Comparison of ENCODE assay signal across 22 cellular contexts in the genomic region with DNA sequence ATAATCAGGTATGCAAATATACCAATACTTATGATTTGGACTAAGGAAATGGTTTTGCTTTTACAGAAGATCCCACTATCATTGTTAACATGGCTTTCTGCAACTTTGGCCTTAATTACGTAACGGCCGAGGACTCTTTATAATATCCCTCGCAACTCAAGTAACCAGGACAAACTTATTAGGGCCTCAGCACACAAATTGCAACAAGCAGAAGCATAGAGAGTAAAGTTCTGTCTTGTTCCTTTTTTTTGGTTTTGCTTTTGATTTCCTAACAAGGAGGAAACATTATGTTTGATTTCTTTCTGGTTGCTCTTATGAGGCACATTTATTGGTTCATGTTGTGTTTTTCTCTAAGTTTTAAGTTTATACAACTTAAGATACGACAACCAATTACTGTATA.
A peak's percentile ranks its signal among the peaks of the same experiment; 100 is the strongest.
DNase-seq lines count a peak whose midpoint lies in the region; ATAC-seq lines count a peak whose summit lies in the region.
"Had no signal": no experiment of that assay in that cellular context is flagged by ENCODE, and none has a peak within 500 bp of the region (broad histone marks: within the 10 kb centered on the region; RNA-seq: fewer than 3 reads in every experiment).

No MANE protein-coding gene starts in this region.

- POLR2A ChIA-PET in activated CD4-positive, alpha-beta T cell treated with anti-CD3 and anti-CD28 coated beads, Interleukin-2, amount 10 ng/mL, durations not matched to agents 7 days and 5 days (lab: Charles Lee): no interaction called here

- peak; percentile 29 for ATAC-seq in HG03045 (IDR thresholded peaks at IDR 0.05; ENCODE audit: unreplicated experiment)
- ATAC-seq: K562 had no signal

- H3K27ac Mint-ChIP-seq in activated CD4-positive, alpha-beta T cell treated with anti-CD3 and anti-CD28 coated beads, Interleukin-2, amount 10 ng/mL, durations not matched to agents 7 days and 5 days: no peak overlapping the region
- H3K27ac Mint-ChIP-seq: activated CD4-positive, alpha-beta T cell treated with anti-CD3 and anti-CD28 coated beads, Interleukin-2, amount 10 ng/mL, durations not matched to agents 24 days and 14 days; activated naive CD4-positive, alpha-beta T cell treated with anti-CD3 and anti-CD28 coated beads, Interleukin-2, amount 50 U/mL, for 24 hours; CD4-positive, alpha-beta T cell; stimulated activated effector memory CD8-positive, alpha-beta T cell treated with anti-CD3 and anti-CD28 coated beads, Interleukin-12 subunit alpha, Interleukin-12 subunit beta, amount 100 ng/mL, for 72 hours had no signal

- CTCF ChIA-PET in activated CD4-positive, alpha-beta T cell treated with anti-CD3 and anti-CD28 coated beads, Interleukin-2, amount 10 ng/mL, durations not matched to agents 7 days and 5 days (lab: Charles Lee): no interaction called here

- no peak overlapping the region for H3K4me3 Mint-ChIP-seq in activated CD4-positive, alpha-beta T cell treated with anti-CD3 and anti-CD28 coated beads, Interleukin-2, amount 10 ng/mL, durations not matched to agents 7 days and 5 days
- H3K4me3 Mint-ChIP-seq: activated CD4-positive, alpha-beta T cell treated with anti-CD3 and anti-CD28 coated beads, Interleukin-2, amount 10 ng/mL, durations not matched to agents 24 days and 14 days; activated naive CD4-positive, alpha-beta T cell treated with anti-CD3 and anti-CD28 coated beads, Interleukin-2, amount 50 U/mL, for 24 hours; CD4-positive, alpha-beta T cell; stimulated activated effector memory CD8-positive, alpha-beta T cell treated with anti-CD3 and anti-CD28 coated beads, Interleukin-12 subunit alpha, Interleukin-12 subunit beta, amount 100 ng/mL, for 72 hours had no signal

- no peaks in the 10 kb centered on the region for H3K9me3 Mint-ChIP-seq in activated CD4-positive, alpha-beta T cell treated with anti-CD3 and anti-CD28 coated beads, Interleukin-2, amount 10 ng/mL, durations not matched to agents 7 days and 5 days
- H3K9me3 Mint-ChIP-seq: activated CD4-positive, alpha-beta T cell treated with anti-CD3 and anti-CD28 coated beads, Interleukin-2, amount 10 ng/mL, durations not matched to agents 24 days and 14 days; activated naive CD4-positive, alpha-beta T cell treated with anti-CD3 and anti-CD28 coated beads, Interleukin-2, amount 50 U/mL, for 24 hours; CD4-positive, alpha-beta T cell; stimulated activated effector memory CD8-positive, alpha-beta T cell treated with anti-CD3 and anti-CD28 coated beads, Interleukin-12 subunit alpha, Interleukin-12 subunit beta, amount 100 ng/mL, for 72 hours had no signal

- peaks cover 0 to 31% (median 12%) of the 10 kb centered on the region in 5 donors for H3K4me1 ChIP-seq in subcutaneous abdominal adipose tissue (ENCODE audit: control insufficient read depth in 5 of 5, insufficient read depth in 5 of 5, low read length in 5 of 5)
- H3K4me1 ChIP-seq: pancreas, SJSA1 had no signal

- H3K4me1 Mint-ChIP-seq in activated CD4-positive, alpha-beta T cell treated with anti-CD3 and anti-CD28 coated beads, Interleukin-2, amount 10 ng/mL, durations not matched to agents 7 days and 5 days: no peaks in the 10 kb centered on the region
- H3K4me1 Mint-ChIP-seq: activated naive CD4-positive, alpha-beta T cell treated with anti-CD3 and anti-CD28 coated beads, Interleukin-2, amount 50 U/mL, for 24 hours; stimulated activated effector memory CD8-positive, alpha-beta T cell treated with anti-CD3 and anti-CD28 coated beads, Interleukin-12 subunit alpha, Interleukin-12 subunit beta, amount 100 ng/mL, for 72 hours had no signal

- no peak overlapping the region for H3K9ac ChIP-seq in subcutaneous abdominal adipose tissue (ENCODE audit: low read length in 5 of 5)

- H3K36me3 Mint-ChIP-seq in activated CD4-positive, alpha-beta T cell treated with anti-CD3 and anti-CD28 coated beads, Interleukin-2, amount 10 ng/mL, durations not matched to agents 7 days and 5 days (ENCODE audit: low read depth): no peaks in the 10 kb centered on the region
- H3K36me3 Mint-ChIP-seq: activated naive CD4-positive, alpha-beta T cell treated with anti-CD3 and anti-CD28 coated beads, Interleukin-2, amount 50 U/mL, for 24 hours; stimulated activated effector memory CD8-positive, alpha-beta T cell treated with anti-CD3 and anti-CD28 coated beads, Interleukin-12 subunit alpha, Interleukin-12 subunit beta, amount 100 ng/mL, for 72 hours had no signal

- H3K27me3 Mint-ChIP-seq in activated CD4-positive, alpha-beta T cell treated with anti-CD3 and anti-CD28 coated beads, Interleukin-2, amount 10 ng/mL, durations not matched to agents 7 days and 5 days: no peaks in the 10 kb centered on the region
- H3K27me3 Mint-ChIP-seq: CD4-positive, alpha-beta T cell had no signal

- H3K27ac ChIP-seq in subcutaneous abdominal adipose tissue (ENCODE audit: low read depth, low read length): peak overlapping the region; percentile 32
- H3K27ac ChIP-seq: brain microvascular endothelial cell, pancreas, SJSA1 had no signal

- H3K27me3 ChIP-seq in subcutaneous abdominal adipose tissue (ENCODE audit: control insufficient read depth in 5 of 5, insufficient read depth in 4 of 5, low read length in 5 of 5): no peaks in the 10 kb centered on the region
- H3K27me3 ChIP-seq: brain microvascular endothelial cell, pancreas, SJSA1 had no signal

- DNase-seq in SIG-M5 treated with dmso at 0.1 percent for 504 hours (lab: John Stamatoyannopoulos, UW; ENCODE audit: unreplicated experiment): peak; percentile 16
- no peak for DNase-seq in SIG-M5 (lab: John Stamatoyannopoulos, UW)
- peak; percentile 18 for DNase-seq in SKM-1 (lab: John Stamatoyannopoulos, UW; ENCODE audit: unreplicated experiment)
- no peak for DNase-seq in hippocampal formation (lab: John Stamatoyannopoulos, UW)
- DNase-seq in activated CD4-positive, alpha-beta T cell treated with anti-CD3 and anti-CD28 coated beads, Interleukin-2, amount 10 ng/mL, durations not matched to agents 7 days and 5 days: no peak
- no peak for DNase-seq in EL
- DNase-seq: 8988T; activated CD4-positive, alpha-beta T cell treated with anti-CD3 and anti-CD28 coated beads, Interleukin-2, amount 10 ng/mL, durations not matched to agents 24 days and 14 days; brain microvascular endothelial cell; CD4-positive, alpha-beta T cell; effector CD4-positive, alpha-beta T cell; kidney glomerular epithelial cell; NCI-H1417 treated with DMSO at 0.1 percent for 48 hours; pancreas; T1000; trophoblast cell had no signal

- H3K9me3 ChIP-seq in subcutaneous abdominal adipose tissue (ENCODE audit: control insufficient read depth in 5 of 5, low read length in 5 of 5): no peaks in the 10 kb centered on the region
- H3K9me3 ChIP-seq: pancreas, SJSA1 had no signal

- no peak overlapping the region for H3K4me3 ChIP-seq in subcutaneous abdominal adipose tissue (ENCODE audit: low read depth in 1 of 5, low read length in 5 of 5)
- H3K4me3 ChIP-seq: K562, pancreas, SJSA1 had no signal

- H3K36me3 ChIP-seq in subcutaneous abdominal adipose tissue (ENCODE audit: control insufficient read depth in 5 of 5, insufficient read depth in 5 of 5, low read length in 5 of 5): no peaks in the 10 kb centered on the region
- H3K36me3 ChIP-seq: brain microvascular endothelial cell, pancreas, SJSA1 had no signal

Comparison
In these comparisons a context has a peak if more than half of its experiments do, and no peak if none do; other contexts are left out.
1. DNase-seq: peak in SIG-M5 treated with dmso at 0.1 percent for 504 hours (single experiment) and SKM-1 (single experiment); none in SIG-M5 (single experiment), hippocampal formation (0 of 2), activated CD4-positive, alpha-beta T cell treated with anti-CD3 and anti-CD28 coated beads, Interleukin-2, amount 10 ng/mL, durations not matched to agents 7 days and 5 days (single experiment) and EL (single experiment).